Comparison of ENCODE assay signal across 9 cellular contexts in the genomic region with DNA sequence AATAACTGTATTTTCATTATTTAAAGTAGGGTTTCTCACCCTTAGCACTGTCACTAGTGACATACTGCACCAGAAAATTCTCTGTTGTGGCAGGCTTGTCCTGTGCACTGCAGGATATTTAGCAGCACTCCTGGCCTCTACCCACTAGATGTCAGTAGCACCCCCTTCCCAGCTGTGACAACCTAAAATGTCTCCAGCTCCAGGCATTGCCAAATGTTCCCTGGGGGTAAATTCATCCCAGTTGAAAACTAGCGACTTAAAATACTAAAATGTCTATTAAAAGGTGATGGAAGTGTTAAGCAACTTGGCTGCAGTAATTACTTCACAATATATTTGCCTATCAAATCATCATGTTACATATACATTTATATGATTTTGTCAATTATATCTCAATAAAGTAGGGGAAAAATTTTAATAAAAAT.
DNase-seq lines count a peak whose midpoint lies in the region; ATAC-seq, FAIRE-seq and TF ChIP-seq lines count a peak whose summit lies in the region.
"Had no signal": no experiment of that assay in that cellular context is flagged by ENCODE, and none has a peak within 500 bp of the region (broad histone marks: within the 10 kb centered on the region; RNA-seq: fewer than 3 reads in every experiment).

No MANE protein-coding gene starts in this region.

- TF ChIP-seq CTCF in breast epithelium (IDR thresholded peaks at IDR 0.05) (peak; percentile 39 to 80 (median 67)), keratinocyte (optimal IDR thresholded peaks at IDR 0.05 in 1 of 3, IDR thresholded peaks at IDR 0.05 in 1 of 3, conservative IDR thresholded peaks at IDR 0.05 in 1 of 3; ENCODE audit: extremely low read depth in 1 of 3, insufficient read depth in 2 of 3, low read length in 3 of 3) (peak; percentile 85 to 92 (median 91))

- FAIRE-seq in TTC549 (lab: Jason Lieb, UNC) (peak; percentile 98), keratinocyte (lab: Jason Lieb, UNC) (peak; percentile 46)

- no peaks in the 10 kb centered on the region for H3K4me1 ChIP-seq in breast epithelium
- no peaks in the 10 kb centered on the region for H3K4me1 ChIP-seq in keratinocyte (ENCODE audit: control insufficient read depth, extremely low read depth, insufficient read depth, low read length)

- no peak for TF ChIP-seq POLR2A in breast epithelium (IDR thresholded peaks at IDR 0.05)

- no peaks in the 10 kb centered on the region for H3K27me3 ChIP-seq in breast epithelium
- H3K27me3 ChIP-seq in keratinocyte (ENCODE audit: control insufficient read depth, extremely low read depth, insufficient read depth, low read length): no peaks in the 10 kb centered on the region

- H3K36me3 ChIP-seq in breast epithelium (no peaks in the 10 kb centered on the region), keratinocyte (ENCODE audit: control insufficient read depth in 2 of 2, extremely low read depth in 1 of 2, insufficient read depth in 2 of 2, low read length in 2 of 2) (peaks cover 0 to 1% of the 10 kb centered on the region in 2 experiments)

- H3K4me3 ChIP-seq in breast epithelium (no peak overlapping the region), keratinocyte (ENCODE audit: control insufficient read depth in 2 of 3, extremely low read depth in 1 of 3, insufficient read depth in 2 of 3, low read depth in 1 of 3, low read length in 3 of 3) (no peak overlapping the region)

- intact Hi-C loops in breast epithelium (cut with DNase I; ENCODE audit: low total_unique reads): no loop called here

- peak; percentile 68 for ATAC-seq in HG02610 (IDR thresholded peaks at IDR 0.05; ENCODE audit: unreplicated experiment)
- no peak for ATAC-seq in HG02870 (IDR thresholded peaks at IDR 0.05; ENCODE audit: unreplicated experiment)

- DNase-seq in ELR (ENCODE audit: low read depth) (peak; percentile 87), NCI-H2081 (lab: John Stamatoyannopoulos, UW) (peak; percentile 86 to 87), breast epithelium (ENCODE audit: low spot score in 2 of 2) (no peak), keratinocyte (ENCODE audit: low read depth, low spot score) (no peak)
- DNase-seq in stimulated activated CD4-positive, alpha-beta T cell treated with anti-CD3 and anti-CD28 coated beads, Interleukin-2, amount 100 ng/mL, for 24 hours: peak; percentile 49 to 62

- no peak overlapping the region for H3K27ac ChIP-seq in breast epithelium
- H3K27ac ChIP-seq in keratinocyte (ENCODE audit: control insufficient read depth, insufficient read depth, low read length): no peak overlapping the region
- H3K27ac ChIP-seq: epithelial cell of prostate had no signal

- H3K79me2 ChIP-seq in keratinocyte (ENCODE audit: control insufficient read depth, insufficient read depth, low read length): peaks cover 6% of the 10 kb centered on the region

- no peaks in the 10 kb centered on the region for H3K9me1 ChIP-seq in keratinocyte (ENCODE audit: control insufficient read depth, extremely low read depth, insufficient read depth, low read length)

- no peaks in the 10 kb centered on the region for H4K20me1 ChIP-seq in keratinocyte (ENCODE audit: control insufficient read depth, extremely low read depth, insufficient read depth, low read length)

- dilution Hi-C loops in keratinocyte (cut with MboI; ENCODE audit: extremely low pct_ligation_motif_present, low sequenced_read_pairs): no loop called here

- no peak overlapping the region for H3K9ac ChIP-seq in keratinocyte (ENCODE audit: control insufficient read depth, extremely low read depth, insufficient read depth, low read length)

- H3K4me2 ChIP-seq in keratinocyte (ENCODE audit: control insufficient read depth, extremely low read depth, insufficient read depth, low read depth, low read length): no peak overlapping the region

- H3K9me3 ChIP-seq in breast epithelium (no peaks in the 10 kb centered on the region), keratinocyte (ENCODE audit: control insufficient read depth, low read depth, low read length) (no peaks in the 10 kb centered on the region)

- H2AFZ ChIP-seq in keratinocyte (ENCODE audit: control insufficient read depth, low read length): no peak overlapping the region

Comparison
In these comparisons a context has a peak if more than half of its experiments do, and no peak if none do; other contexts are left out.
1. DNase-seq: peak in ELR (single experiment), NCI-H2081 (2 of 2) and stimulated activated CD4-positive, alpha-beta T cell treated with anti-CD3 and anti-CD28 coated beads, Interleukin-2, amount 100 ng/mL, for 24 hours (2 of 2); none in breast epithelium (0 of 2) and keratinocyte (single experiment).